ENCODE assay signal across 8 cellular contexts in genomic region chr4:145609494-145610427, GRCh38. TPM values are rescaled to one million over a fixed set of nuclear protein-coding genes. Genes with fewer than 3 reads are reported as not detected.
DNase-seq lines count a peak whose midpoint lies in the region; ATAC-seq and TF ChIP-seq lines count a peak whose summit lies in the region.

No MANE protein-coding gene starts in this region.

- H3K4me3 ChIP-seq in gastrocnemius medialis, result no peak overlapping the region

- H3K27me3 ChIP-seq in gastrocnemius medialis, result no peaks in the 10 kb centered on the region

- TF ChIP-seq CTCF in gastrocnemius medialis (IDR thresholded peaks at IDR 0.05 in 4 of 5, conservative IDR thresholded peaks at IDR 0.05 in 1 of 5), result peak; percentile 47 to 76 (median 62)

- DNase-seq in COLO829 (ENCODE audit: low spot score), result peak; percentile 70
- peak; percentile 77 for DNase-seq in KBM-7
- DNase-seq in activated naive CD8-positive, alpha-beta T cell treated with anti-CD3 and anti-CD28 coated beads, Interleukin-2, amount 50 U/mL, for 16 hours (ENCODE audit: low read depth, low spot score), result peak; percentile 26
- peak; percentile 30 for DNase-seq in left cardiac atrium
- peak in 1 of 2 donors; percentile 38 for DNase-seq in gastrocnemius medialis
- no peak for DNase-seq in NK-92 treated with Interleukin-12 subunit alpha and Interleukin-12 subunit beta, amount 100 ng/mL, for 24 hours (lab: John Stamatoyannopoulos, UW)

- no peaks in the 10 kb centered on the region for H3K36me3 ChIP-seq in gastrocnemius medialis

- no peaks in the 10 kb centered on the region for H3K9me3 ChIP-seq in gastrocnemius medialis

- peak overlapping the region in 1 of 4 donors; percentile 31 for H3K27ac ChIP-seq in gastrocnemius medialis

- TF ChIP-seq POLR2A in gastrocnemius medialis (IDR thresholded peaks at IDR 0.05), result no peak

- no peaks in the 10 kb centered on the region for H3K4me1 ChIP-seq in gastrocnemius medialis

- in situ Hi-C loops in KBM-7 (cut with MboI; ENCODE audit: low pct_unique_long_range_greater_than_20kb, low sequenced_read_pairs), result no loop called here
- in situ Hi-C loops in gastrocnemius medialis (cut with MboI; ENCODE audit: low sequenced_read_pairs in 4 of 4), result loop anchor here in 3 of 4 donors (5.0 to 10.0 kb wide), 2 partner anchors 372 to 375 kb away; no protein-coding TSS in a partner anchor

- ATAC-seq in GM19395 (IDR thresholded peaks at IDR 0.05; ENCODE audit: unreplicated experiment) (peak; percentile 83), SK-N-SH treated with all-trans-retinoic acid at 6 μM for 48 hours (peak; percentile 89), left cardiac atrium (peak in 1 of 2 donors; percentile 43), gastrocnemius medialis (peak in 1 of 2 donors; percentile 73)

- intact Hi-C loops in left cardiac atrium (cut with DNase I) (loop anchor here (5.0 to 10.0 kb wide), 3 partner anchors 377 to 455 kb away; no protein-coding TSS in a partner anchor), gastrocnemius medialis (cut with DNase I; ENCODE audit: low total_unique reads) (loop anchor here (5.0 to 10.0 kb wide), 2 partner anchors 47 to 185 kb away; no protein-coding TSS in a partner anchor)

TF ChIP-seq in SK-N-SH treated with all-trans-retinoic acid at 6 μM for 48 hours, 23 proteins besides CTCF, POLR2A, EP300 and RAD21:
- TF ChIP-seq, protein P1, sequence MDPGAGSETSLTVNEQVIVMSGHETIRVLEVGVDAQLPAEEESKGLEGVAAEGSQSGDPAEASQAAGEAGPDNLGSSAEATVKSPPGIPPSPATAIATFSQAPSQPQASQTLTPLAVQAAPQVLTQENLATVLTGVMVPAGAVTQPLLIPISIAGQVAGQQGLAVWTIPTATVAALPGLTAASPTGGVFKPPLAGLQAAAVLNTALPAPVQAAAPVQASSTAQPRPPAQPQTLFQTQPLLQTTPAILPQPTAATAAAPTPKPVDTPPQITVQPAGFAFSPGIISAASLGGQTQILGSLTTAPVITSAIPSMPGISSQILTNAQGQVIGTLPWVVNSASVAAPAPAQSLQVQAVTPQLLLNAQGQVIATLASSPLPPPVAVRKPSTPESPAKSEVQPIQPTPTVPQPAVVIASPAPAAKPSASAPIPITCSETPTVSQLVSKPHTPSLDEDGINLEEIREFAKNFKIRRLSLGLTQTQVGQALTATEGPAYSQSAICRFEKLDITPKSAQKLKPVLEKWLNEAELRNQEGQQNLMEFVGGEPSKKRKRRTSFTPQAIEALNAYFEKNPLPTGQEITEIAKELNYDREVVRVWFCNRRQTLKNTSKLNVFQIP (CRISPR knock-in tag; IDR thresholded peaks at IDR 0.05; ENCODE audit: borderline replicate concordance, low read depth), result no peak
- TF ChIP-seq ZFP30 (CRISPR knock-in tag; IDR thresholded peaks at IDR 0.05), result no peak
- TF ChIP-seq ZNF70 (CRISPR knock-in tag; IDR thresholded peaks at IDR 0.05), result no peak
- no peak for TF ChIP-seq PATZ1 (CRISPR knock-in tag; IDR thresholded peaks at IDR 0.05; ENCODE audit: borderline replicate concordance)
- no peak for TF ChIP-seq ISL1 (CRISPR knock-in tag; IDR thresholded peaks at IDR 0.05)
- no peak for TF ChIP-seq ARNTL (CRISPR knock-in tag; IDR thresholded peaks at IDR 0.05; ENCODE audit: borderline replicate concordance, low read depth)
- no peak for TF ChIP-seq TSHZ2 (CRISPR knock-in tag; IDR thresholded peaks at IDR 0.05)
- TF ChIP-seq CSDC2 (CRISPR knock-in tag; IDR thresholded peaks at IDR 0.05), result no peak
- TF ChIP-seq CSRNP3 (CRISPR knock-in tag; IDR thresholded peaks at IDR 0.05), result no peak
- no peak for TF ChIP-seq RARB (CRISPR knock-in tag; IDR thresholded peaks at IDR 0.05)
- TF ChIP-seq, protein P2, sequence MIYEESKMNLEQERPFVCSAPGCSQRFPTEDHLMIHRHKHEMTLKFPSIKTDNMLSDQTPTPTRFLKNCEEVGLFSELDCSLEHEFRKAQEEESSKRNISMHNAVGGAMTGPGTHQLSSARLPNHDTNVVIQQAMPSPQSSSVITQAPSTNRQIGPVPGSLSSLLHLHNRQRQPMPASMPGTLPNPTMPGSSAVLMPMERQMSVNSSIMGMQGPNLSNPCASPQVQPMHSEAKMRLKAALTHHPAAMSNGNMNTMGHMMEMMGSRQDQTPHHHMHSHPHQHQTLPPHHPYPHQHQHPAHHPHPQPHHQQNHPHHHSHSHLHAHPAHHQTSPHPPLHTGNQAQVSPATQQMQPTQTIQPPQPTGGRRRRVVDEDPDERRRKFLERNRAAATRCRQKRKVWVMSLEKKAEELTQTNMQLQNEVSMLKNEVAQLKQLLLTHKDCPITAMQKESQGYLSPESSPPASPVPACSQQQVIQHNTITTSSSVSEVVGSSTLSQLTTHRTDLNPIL (CRISPR knock-in tag; IDR thresholded peaks at IDR 0.05; ENCODE audit: low read depth), result no peak
- no peak for TF ChIP-seq ZNF565 (CRISPR knock-in tag; conservative IDR thresholded peaks at IDR 0.05; ENCODE audit: low read depth)
- TF ChIP-seq TOX (CRISPR knock-in tag; IDR thresholded peaks at IDR 0.05; ENCODE audit: borderline replicate concordance), result no peak

RNA-seq across cellular contexts. Expression of gene MMAA, which starts 9.4 kb away (rescaled TPM):
- total RNA-seq in left cardiac atrium (1 to 10 TPM; 6.6 to 8.7 TPM), gastrocnemius medialis (10 to 100 TPM in 1 of 4 donors, 1 to 10 TPM in 3; 5.1 to 10.9 (median 8.4) TPM)
